Comparison of ENCODE assay signal across 7 cellular contexts in the genomic region with DNA sequence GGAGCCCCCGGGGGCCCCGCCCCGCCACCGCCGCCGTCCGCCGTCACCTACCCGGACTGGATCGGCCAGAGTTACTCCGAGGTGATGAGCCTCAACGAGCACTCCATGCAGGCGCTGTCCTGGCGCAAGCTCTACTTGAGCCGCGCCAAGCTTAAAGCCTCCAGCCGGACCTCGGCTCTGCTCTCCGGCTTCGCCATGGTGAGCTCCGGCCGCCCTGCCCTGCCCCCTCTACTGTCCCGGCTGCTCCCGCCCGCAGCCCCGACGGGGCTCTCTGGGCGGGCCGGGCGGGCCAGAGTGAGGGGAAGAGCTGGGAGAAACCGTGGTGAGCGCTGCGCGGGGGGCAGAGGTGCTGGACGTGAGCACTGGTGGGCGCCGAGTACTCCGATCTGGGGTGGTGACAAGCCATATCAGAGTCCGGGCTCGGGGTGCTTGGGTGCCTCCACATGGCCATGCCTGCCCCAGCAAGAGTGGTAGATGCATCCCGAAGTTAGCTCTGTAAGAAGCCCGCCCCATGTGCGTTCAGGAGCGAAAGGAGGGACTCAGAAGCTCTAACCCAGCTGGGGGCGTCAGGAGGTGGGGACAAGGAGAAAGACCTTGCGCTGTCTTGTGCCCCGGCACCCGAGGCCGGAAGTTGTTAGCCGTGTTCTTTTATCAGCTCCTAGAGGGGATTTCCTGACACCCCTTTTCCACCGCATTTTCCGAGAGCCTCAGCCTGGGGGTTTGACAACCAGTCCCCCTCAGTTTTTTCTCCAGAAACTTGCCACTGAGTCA. TPM values are rescaled to one million over a fixed set of nuclear protein-coding genes. Genes with fewer than 3 reads are reported as not detected.
DNase-seq lines count a peak whose midpoint lies in the region; TF ChIP-seq lines count a peak whose summit lies in the region.

No MANE protein-coding gene starts in this region.

- H3K4me3 Mint-ChIP-seq in HFFc6, result peak overlapping the region; percentile 93

- peaks cover 42% of the 10 kb centered on the region for H3K4me1 Mint-ChIP-seq in HFFc6 (ENCODE audit: low read depth)

- no peaks in the 10 kb centered on the region for H3K9me3 Mint-ChIP-seq in HFFc6

- in situ Hi-C loops in GM13977 (cut with MboI; ENCODE audit: low pct_unique_long_range_greater_than_20kb, low sequenced_read_pairs, unreplicated experiment), result loop anchor here (10.0 kb wide), 1 partner anchor 48 kb away; no protein-coding TSS in a partner anchor

- peak; percentile 31 for TF ChIP-seq CTCF in GM13977 (IDR thresholded peaks at IDR 0.05; ENCODE audit: extremely low read depth, insufficient read depth, missing control alignments)
- TF ChIP-seq CTCF in HFFc6 (IDR thresholded peaks at IDR 0.05), result no peak

- H3K36me3 Mint-ChIP-seq in HFFc6 (ENCODE audit: low read depth), result peaks cover 10% of the 10 kb centered on the region; the same call in 1 of the 2 replicates

- DNase-seq in GM13977 (ENCODE audit: low spot score) (peak; percentile 80), HFFc6 (peak; percentile 62), NCI-H1092 treated with DMSO at 0.1 percent for 48 hours (lab: John Stamatoyannopoulos, UW) (peak; percentile 34), cerebellum (ENCODE audit: low spot score) (peak; percentile 23), left kidney (ENCODE audit: low read depth, low spot score) (peak; percentile 86)
- peak; percentile 85 for DNase-seq in activated CD4-positive, alpha-beta T cell treated with anti-CD3 and anti-CD28 coated beads for 1 hour
- peak; percentile 72 to 78 for DNase-seq in stimulated activated CD4-positive, alpha-beta T cell treated with anti-CD3 and anti-CD28 coated beads, Interleukin-2, amount 100 ng/mL, for 48 hours

- H3K27ac Mint-ChIP-seq in HFFc6, result peak overlapping the region; percentile 89

- H3K27me3 Mint-ChIP-seq in HFFc6 (ENCODE audit: insufficient read depth), result peaks cover 3% of the 10 kb centered on the region; the same call in 1 of the 2 replicates

RNA-seq across cellular contexts. Expression of a gene that starts 0.7 kb away (rescaled TPM):
- total RNA-seq in HFFc6 (2021; fragmentation: NEBNext Ultra II Directional; extraction: Animal tissue kit (Norgen Biotek cat#: 25700)), result 10 to 100 TPM; 18.5 to 25.7 (median 22.0) TPM
- 4.0 TPM for total RNA-seq in cerebellum

RNA-seq across cellular contexts. Expression of a gene that starts 42.4 kb away (rescaled TPM):
- under 1 TPM in 5 of 6 experiments, not detected in 1; 0.14 to 0.40 (median 0.23) TPM for total RNA-seq in HFFc6 (2021; fragmentation: NEBNext Ultra II Directional; extraction: Animal tissue kit (Norgen Biotek cat#: 25700))
- 1.6 TPM for total RNA-seq in cerebellum

RNA-seq across cellular contexts. Expression of a gene that starts 46.2 kb away (rescaled TPM):
- 10 to 100 TPM; 15.4 to 24.0 (median 21.5) TPM for total RNA-seq in HFFc6 (2021; fragmentation: NEBNext Ultra II Directional; extraction: Animal tissue kit (Norgen Biotek cat#: 25700))
- total RNA-seq in cerebellum, result 48.4 TPM

Comparison
In these comparisons a context has a peak if more than half of its experiments do, and no peak if none do; other contexts are left out.
1. Peak in every context shown above with its lines: DNase-seq.
2. DNase-seq: peak in every context shown above with its lines; median percentile 86 in left kidney; 85 in activated CD4-positive, alpha-beta T cell treated with anti-CD3 and anti-CD28 coated beads for 1 hour; 80 in GM13977; 75 in stimulated activated CD4-positive, alpha-beta T cell treated with anti-CD3 and anti-CD28 coated beads, Interleukin-2, amount 100 ng/mL, for 48 hours; 62 in HFFc6; 34 in NCI-H1092 treated with DMSO at 0.1 percent for 48 hours; 23 in cerebellum.